Comparison of ENCODE assay signal across 8 cellular contexts in genomic region chr2:24360963-24361330, GRCh38. TPM values are rescaled to one million over a fixed set of nuclear protein-coding genes. Genes with fewer than 3 reads are reported as not detected.
DNase-seq lines count a peak whose midpoint lies in the region; TF ChIP-seq lines count a peak whose summit lies in the region.

No MANE protein-coding gene starts in this region.

- H3K4me3 ChIP-seq in BE2C (ENCODE audit: low read depth, low read length) (peak overlapping the region; percentile 92), Loucy (ENCODE audit: low read length, poor library complexity, severe bottlenecking) (peak overlapping the region; percentile 97), dorsolateral prefrontal cortex (peak overlapping the region; percentile 64 to 100 (median 95))

- H3K4me1 ChIP-seq in BE2C = peaks cover 10% of the 10 kb centered on the region
- H3K4me1 ChIP-seq in Loucy (ENCODE audit: insufficient read depth, low read length, poor library complexity, severe bottlenecking) = peaks cover 21% of the 10 kb centered on the region

- intact Hi-C loops in dorsolateral prefrontal cortex (cut with DNase I) = loop anchor here in 1 of 2 donors (10.0 kb wide), 1 partner anchor 436 kb away; the partner anchor contains the start of gene ATAD2B

- H3K9ac ChIP-seq in Loucy (ENCODE audit: low read depth, low read length, poor library complexity, severe bottlenecking) = peak overlapping the region; percentile 86

- peak overlapping the region; percentile 91 to 94 (median 92) for H3K4me3 Mint-ChIP-seq in nephron

- DNase-seq in BE2C (no peak), dorsolateral prefrontal cortex (no peak), AG08395 (ENCODE audit: low spot score) (no peak), GM13977 (ENCODE audit: low spot score) (no peak), GM13976 (ENCODE audit: low spot score) (no peak), ACHN (no peak)

- H3K9me2 ChIP-seq in Loucy (replicated peaks; ENCODE audit: low read depth, low read length) = no peaks in the 10 kb centered on the region

- in situ Hi-C loops in GM13977 (cut with MboI; ENCODE audit: low pct_unique_long_range_greater_than_20kb, low sequenced_read_pairs, unreplicated experiment) = no loop called here
- in situ Hi-C loops in GM13976 (cut with MboI; ENCODE audit: low sequenced_read_pairs, unreplicated experiment) = no loop called here
- in situ Hi-C loops in ACHN (cut with HindIII; ENCODE audit: low pct_ligation_motif_present, low pct_unique_long_range_greater_than_20kb, low sequenced_read_pairs) = no loop called here

- H2AFZ ChIP-seq in Loucy (ENCODE audit: low read length) = peak overlapping the region; percentile 95

- H3K4me1 Mint-ChIP-seq in nephron = peaks cover 29% of the 10 kb centered on the region

- no peaks in the 10 kb centered on the region for H3K36me3 Mint-ChIP-seq in nephron (ENCODE audit: low read depth)

- H3K36me3 ChIP-seq in BE2C (no peaks in the 10 kb centered on the region; the same call in 1 of the 2 replicates), Loucy (ENCODE audit: insufficient read depth, low read length) (no peaks in the 10 kb centered on the region)

- H3K4me2 ChIP-seq in Loucy (ENCODE audit: low read depth, low read length, poor library complexity, severe bottlenecking) = peak overlapping the region; percentile 98

- H3K9me3 ChIP-seq in BE2C = no peaks in the 10 kb centered on the region
- H3K9me3 ChIP-seq in Loucy (ENCODE audit: insufficient read depth, low read depth, low read length) = no peaks in the 10 kb centered on the region

- H3K27me3 ChIP-seq in BE2C (no peaks in the 10 kb centered on the region), Loucy (ENCODE audit: insufficient read depth, low read length, poor library complexity, severe bottlenecking) (peaks cover 4% of the 10 kb centered on the region), dorsolateral prefrontal cortex (no peaks in the 10 kb centered on the region)

- H3K9me3 Mint-ChIP-seq in nephron = no peaks in the 10 kb centered on the region

- peaks cover 10% of the 10 kb centered on the region for H3K27me3 Mint-ChIP-seq in nephron (ENCODE audit: low read depth)

- TF ChIP-seq CTCF in BE2C (IDR thresholded peaks at IDR 0.05; ENCODE audit: low read depth, low read length) = no peak
- no peak for TF ChIP-seq CTCF in Loucy (conservative IDR thresholded peaks at IDR 0.05; ENCODE audit: low read length)
- no peak for TF ChIP-seq CTCF in dorsolateral prefrontal cortex (IDR thresholded peaks at IDR 0.05 in 54 of 56, conservative IDR thresholded peaks at IDR 0.05 in 2 of 56; ENCODE audit: low read depth in 1 of 56, partially characterized antibody in 56 of 56)
- no peak for TF ChIP-seq CTCF in nephron (IDR thresholded peaks at IDR 0.05; ENCODE audit: unreplicated experiment in 3 of 3)
- no peak for TF ChIP-seq CTCF in GM13977 (IDR thresholded peaks at IDR 0.05; ENCODE audit: extremely low read depth, insufficient read depth, missing control alignments)
- no peak for TF ChIP-seq CTCF in GM13976 (IDR thresholded peaks at IDR 0.05; ENCODE audit: borderline replicate concordance, control extremely low read depth, extremely low read depth, insufficient read depth, missing control alignments)

- H3K27ac Mint-ChIP-seq in nephron = peak overlapping the region; percentile 79 to 95 (median 85)

- H3F3A ChIP-seq in Loucy (ENCODE audit: low read depth) = no peaks in the 10 kb centered on the region

- H3K79me2 ChIP-seq in Loucy (ENCODE audit: insufficient read depth, low read length) = peaks cover 40% of the 10 kb centered on the region

- H4K20me1 ChIP-seq in Loucy (ENCODE audit: insufficient read depth, low read length, poor library complexity, severe bottlenecking) = peaks cover 15% of the 10 kb centered on the region

- peak overlapping the region in 56 of 59 donors; percentile 70 to 98 (median 93) for H3K27ac ChIP-seq in dorsolateral prefrontal cortex

RNA-seq across cellular contexts. Expression of gene ITSN2, which starts 0.6 kb away (rescaled TPM):
- 12.5 TPM for polyA plus RNA-seq in BE2C (2012; ENCODE audit: insufficient read depth, insufficient read length, low read depth)
- total RNA-seq in dorsolateral prefrontal cortex = 10 to 100 TPM; 46.9 to 77.8 (median 58.7) TPM
